In the genomic region with DNA sequence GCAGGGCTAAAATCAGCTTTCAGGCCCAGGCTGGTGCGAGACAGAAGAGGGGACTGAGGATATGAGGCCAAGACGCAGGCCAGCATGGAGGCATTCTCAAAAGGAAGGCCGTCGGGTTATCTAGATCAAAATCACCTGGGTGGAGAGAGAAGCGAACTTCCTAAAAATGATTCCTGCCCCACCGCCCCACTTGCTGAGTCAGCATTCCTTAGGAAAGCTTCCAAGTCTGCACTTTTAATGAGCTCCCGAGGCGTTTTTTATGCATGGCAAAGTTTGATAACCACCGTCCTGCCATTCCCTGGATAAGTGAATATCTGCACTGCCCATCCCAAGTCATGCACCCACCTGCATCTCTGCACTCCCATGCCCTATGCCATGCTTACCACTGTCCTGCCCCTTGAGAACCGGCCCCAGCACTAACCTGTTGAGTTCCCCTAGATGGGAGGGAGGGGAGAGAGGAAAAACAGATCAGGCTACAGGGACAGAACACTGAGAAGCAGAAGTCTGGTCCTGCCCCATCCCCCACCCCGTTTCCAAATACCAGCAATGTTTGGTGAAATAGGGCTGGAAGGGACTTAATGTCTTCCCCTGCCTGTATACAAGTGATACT, we compare ENCODE assay signal across 25 cellular contexts. TPM values are rescaled to one million over a fixed set of nuclear protein-coding genes. Genes with fewer than 3 reads are reported as not detected.
"Had no signal": no experiment of that assay in that cellular context is flagged by ENCODE, and none has a peak within 500 bp of the region (broad histone marks: within the 10 kb centered on the region; RNA-seq: fewer than 3 reads in every experiment).

No MANE protein-coding gene starts in this region.

- DNase-seq: cortex of kidney; effector memory CD8-positive, alpha-beta T cell; foreskin fibroblast; heart left ventricle; left cardiac atrium; left lung; mesenchymal stem cell; mucosa of descending colon; naive B cell; stimulated activated CD4-positive, alpha-beta T cell treated with anti-CD3 and anti-CD28 coated beads, Interleukin-12 subunit alpha, Interleukin-12 subunit beta, amount 100 ng/mL, for 4 hours; stimulated activated CD4-positive, alpha-beta T cell treated with anti-CD3 and anti-CD28 coated beads, Interleukin-2, amount 100 ng/mL, for 24 hours; stimulated activated CD4-positive, alpha-beta T cell treated with anti-CD3 and anti-CD28 coated beads, Interleukin-4, amount 100 ng/mL, for 4 hours; stimulated activated naive CD8-positive, alpha-beta T cell treated with anti-CD3 and anti-CD28 coated beads, Interleukin-15, Interleukin-2, amounts not matched to agents 100 U/mL and 50 U/mL, for 24 hours; substantia nigra; testis; tibial artery; upper lobe of left lung had no signal

- H3K4me1 ChIP-seq: parathyroid adenoma, testis had no signal

- H3K27me3 ChIP-seq: testis had no signal

- H3K4me2 ChIP-seq: hepatocyte, neural progenitor cell, smooth muscle cell had no signal

- H3K27ac ChIP-seq: gastroesophageal sphincter, heart left ventricle, hepatocyte, left lung, neural progenitor cell, parathyroid adenoma, testis, tibial artery, upper lobe of left lung had no signal

- H3K9me3 ChIP-seq: gastroesophageal sphincter, heart left ventricle, left lung, mucosa of descending colon, testis, tibial artery, upper lobe of left lung had no signal

- H3K4me3 ChIP-seq: gastroesophageal sphincter, heart left ventricle, hepatocyte, left lung, mucosa of descending colon, neural progenitor cell, smooth muscle cell, testis, tibial artery, upper lobe of left lung had no signal

- FAIRE-seq: islet of Langerhans, urothelium cell line had no signal

- H2AFZ ChIP-seq: hepatocyte, neural progenitor cell, parathyroid adenoma had no signal

- H3K36me3 ChIP-seq: gastroesophageal sphincter, heart left ventricle, left lung, neural progenitor cell, tibial artery, upper lobe of left lung had no signal

- H3K9ac ChIP-seq: neural progenitor cell, parathyroid adenoma had no signal

- H3K79me2 ChIP-seq: hepatocyte, parathyroid adenoma had no signal

RNA-seq across cellular contexts. Expression of a gene that starts 1.6 kb away (rescaled TPM):
- total RNA-seq: natural killer cell treated with Interleukin-12 subunit alpha and Interleukin-12 subunit beta and Interleukin-15 and Interleukin-18, amount 100 ng/mL, for 72 hours had no signal
